11 cellular contexts compared by ENCODE assay signal in genomic region chr17:57665128-57665527, GRCh38.
DNase-seq lines count a peak whose midpoint lies in the region; ATAC-seq lines count a peak whose summit lies in the region.
"Had no signal": no experiment of that assay in that cellular context is flagged by ENCODE, and none has a peak within 500 bp of the region (broad histone marks: within the 10 kb centered on the region; RNA-seq: fewer than 3 reads in every experiment).

No MANE protein-coding gene starts in this region.

- no peak overlapping the region for H2BK5ac ChIP-seq in trophoblast cell (ENCODE audit: low read depth, low read length, poor library complexity)

- peaks cover 6% of the 10 kb centered on the region for H3K79me1 ChIP-seq in trophoblast cell (ENCODE audit: low read length)

- no peak overlapping the region for H2BK120ac ChIP-seq in trophoblast cell (ENCODE audit: insufficient read depth, low read length, poor library complexity)

- peaks cover 6 to 9% of the 10 kb centered on the region in 2 experiments for H3K4me1 ChIP-seq in trophoblast cell (ENCODE audit: control insufficient read depth in 1 of 2, insufficient read depth in 2 of 2, low read length in 2 of 2)

- peaks cover 7 to 9% of the 10 kb centered on the region in 2 experiments for H3K36me3 ChIP-seq in trophoblast cell (ENCODE audit: control insufficient read depth in 1 of 2, insufficient read depth in 2 of 2, low read length in 2 of 2)
- H3K36me3 ChIP-seq: HAP-1 had no signal

- no peak overlapping the region for H4K12ac ChIP-seq in trophoblast cell (ENCODE audit: low read depth, low read length)

- H3K18ac ChIP-seq in trophoblast cell (ENCODE audit: low read length): peak overlapping the region; percentile 46

- peaks cover 2% of the 10 kb centered on the region for H3K79me2 ChIP-seq in trophoblast cell (ENCODE audit: control insufficient read depth, insufficient read depth, low read length, poor library complexity)

- no peak overlapping the region for H4K91ac ChIP-seq in trophoblast cell (ENCODE audit: low read depth, low read length)

- H3K14ac ChIP-seq in trophoblast cell (ENCODE audit: low read length): peak overlapping the region; percentile 11

- ATAC-seq in GM21515 (IDR thresholded peaks at IDR 0.05; ENCODE audit: unreplicated experiment) (no peak), GM19351 (IDR thresholded peaks at IDR 0.05; ENCODE audit: unreplicated experiment) (no peak)

- no peak overlapping the region for H3K23ac ChIP-seq in trophoblast cell (ENCODE audit: low read length)

- DNase-seq in DMS79 (lab: John Stamatoyannopoulos, UW) (peak; percentile 89), NCI-H146 treated with DMSO at 0.1 percent for 48 hours (lab: John Stamatoyannopoulos, UW; ENCODE audit: unreplicated experiment) (peak; percentile 48), trophoblast cell (no peak), RKO (ENCODE audit: low spot score) (no peak), occipital lobe (lab: John Stamatoyannopoulos, UW) (no peak)
- DNase-seq: NCI-H2029 had no signal

- peak overlapping the region; percentile 19 for H2BK12ac ChIP-seq in trophoblast cell (ENCODE audit: low read length)

- H2AFZ ChIP-seq in trophoblast cell (ENCODE audit: insufficient read depth, low read length, poor library complexity): no peak overlapping the region

- no peak overlapping the region for H3K4me3 ChIP-seq in trophoblast cell (ENCODE audit: low read depth, low read length)
- H3K4me3 ChIP-seq: HAP-1, SK-N-MC had no signal

- no peak overlapping the region for H3K4me2 ChIP-seq in trophoblast cell (ENCODE audit: low read length)

- peak overlapping the region; percentile 5 for H2AK5ac ChIP-seq in trophoblast cell (ENCODE audit: low read length)

- WGBS in trophoblast cell (ENCODE audit: extremely low coverage, insufficient coverage, insufficient read length): no CpG with 5 or more reads among the region's 5 CpGs

- H3K27me3 ChIP-seq in trophoblast cell (ENCODE audit: insufficient read depth, low read length): no peaks in the 10 kb centered on the region

- no peak overlapping the region for H3K9ac ChIP-seq in trophoblast cell (ENCODE audit: low read length)

- H4K8ac ChIP-seq in trophoblast cell (ENCODE audit: low read depth, low read length): peak overlapping the region; percentile 18

- peak overlapping the region; percentile 98 for H3K27ac ChIP-seq in cingulate gyrus (ENCODE audit: low read depth, low read length)
- no peak overlapping the region for H3K27ac ChIP-seq in trophoblast cell (ENCODE audit: low read depth, low read length)
- H3K27ac ChIP-seq: SK-N-MC had no signal

- H3K9me3 ChIP-seq in trophoblast cell (ENCODE audit: insufficient read depth, low read depth, low read length): no peaks in the 10 kb centered on the region
- H3K9me3 ChIP-seq: HAP-1 had no signal

- H3K4ac ChIP-seq in trophoblast cell (ENCODE audit: low read depth, low read length): no peak overlapping the region

Comparison
In these comparisons a context has a peak if more than half of its experiments do, and no peak if none do; other contexts are left out.
1. DNase-seq: peak in DMS79 (single experiment) and NCI-H146 treated with DMSO at 0.1 percent for 48 hours (single experiment); none in trophoblast cell (0 of 2), RKO (single experiment) and occipital lobe (single experiment).